Comparison of ENCODE assay signal across 8 cellular contexts in genomic region chr12:114668151-114668891, GRCh38. TPM values are rescaled to one million over a fixed set of nuclear protein-coding genes. Genes with fewer than 3 reads are reported as not detected.
A peak's percentile ranks its signal among the peaks of the same experiment; 100 is the strongest.
DNase-seq lines count a peak whose midpoint lies in the region; ATAC-seq lines count a peak whose summit lies in the region.

No MANE protein-coding gene starts in this region.

- H3K4me1 Mint-ChIP-seq in activated CD4-positive, alpha-beta memory T cell treated with anti-CD3 and anti-CD28 coated beads for 36 hours (ENCODE audit: low read depth) = peaks cover 5% of the 10 kb centered on the region
- H3K4me1 Mint-ChIP-seq in activated CD4-positive, alpha-beta memory T cell treated with anti-CD3 and anti-CD28 coated beads, Interleukin-2, amount 10 ng/mL, durations not matched to agents 7 days and 5 days = peaks cover 2% of the 10 kb centered on the region

- H3K27me3 Mint-ChIP-seq in activated CD4-positive, alpha-beta memory T cell treated with anti-CD3 and anti-CD28 coated beads for 36 hours = peaks cover 73% of the 10 kb centered on the region
- peaks cover 80% of the 10 kb centered on the region for H3K27me3 Mint-ChIP-seq in activated CD4-positive, alpha-beta memory T cell treated with anti-CD3 and anti-CD28 coated beads, Interleukin-2, amount 10 ng/mL, durations not matched to agents 7 days and 5 days

- no peak overlapping the region for H3K4me3 Mint-ChIP-seq in activated CD4-positive, alpha-beta memory T cell treated with anti-CD3 and anti-CD28 coated beads for 36 hours
- H3K4me3 Mint-ChIP-seq in activated CD4-positive, alpha-beta memory T cell treated with anti-CD3 and anti-CD28 coated beads, Interleukin-2, amount 10 ng/mL, durations not matched to agents 7 days and 5 days = no peak overlapping the region

- no peaks in the 10 kb centered on the region for H3K9me3 Mint-ChIP-seq in activated CD4-positive, alpha-beta memory T cell treated with anti-CD3 and anti-CD28 coated beads for 36 hours
- no peaks in the 10 kb centered on the region for H3K9me3 Mint-ChIP-seq in activated CD4-positive, alpha-beta memory T cell treated with anti-CD3 and anti-CD28 coated beads, Interleukin-2, amount 10 ng/mL, durations not matched to agents 7 days and 5 days

- CTCF ChIA-PET in activated CD4-positive, alpha-beta memory T cell treated with anti-CD3 and anti-CD28 coated beads for 36 hours (lab: Charles Lee) = interaction anchor here (0.6 kb wide), 2 partner anchors 31 to 63 kb away, joined by 3 to 5 read pairs; no protein-coding TSS in a partner anchor
- CTCF ChIA-PET in activated CD4-positive, alpha-beta memory T cell treated with anti-CD3 and anti-CD28 coated beads, Interleukin-2, amount 10 ng/mL, durations not matched to agents 7 days and 5 days (lab: Charles Lee) = interaction anchor here (0.7 kb wide), 1 partner anchor 565 kb away, joined by 3 read pairs; no protein-coding TSS in a partner anchor

- ATAC-seq in GM21786 (IDR thresholded peaks at IDR 0.05; ENCODE audit: unreplicated experiment) = no peak

- H3K36me3 Mint-ChIP-seq in activated CD4-positive, alpha-beta memory T cell treated with anti-CD3 and anti-CD28 coated beads for 36 hours = no peaks in the 10 kb centered on the region
- no peaks in the 10 kb centered on the region for H3K36me3 Mint-ChIP-seq in activated CD4-positive, alpha-beta memory T cell treated with anti-CD3 and anti-CD28 coated beads, Interleukin-2, amount 10 ng/mL, durations not matched to agents 7 days and 5 days (ENCODE audit: low read depth)

- POLR2A ChIA-PET in activated CD4-positive, alpha-beta memory T cell treated with anti-CD3 and anti-CD28 coated beads for 36 hours (lab: Charles Lee) = no interaction called here
- POLR2A ChIA-PET in activated CD4-positive, alpha-beta memory T cell treated with anti-CD3 and anti-CD28 coated beads, Interleukin-2, amount 10 ng/mL, durations not matched to agents 7 days and 5 days (lab: Charles Lee) = no interaction called here

- intact Hi-C loops in activated CD4-positive, alpha-beta memory T cell treated with anti-CD3 and anti-CD28 coated beads for 36 hours (cut with micrococcal nuclease) = loop anchor here (5.0 to 10.0 kb wide), 4 partner anchors 224 to 1194 kb away; partner anchors contain the start of genes LHX5 and TBX5

- H3K27ac Mint-ChIP-seq in activated CD4-positive, alpha-beta memory T cell treated with anti-CD3 and anti-CD28 coated beads for 36 hours = no peak overlapping the region
- H3K27ac Mint-ChIP-seq in activated CD4-positive, alpha-beta memory T cell treated with anti-CD3 and anti-CD28 coated beads, Interleukin-2, amount 10 ng/mL, durations not matched to agents 7 days and 5 days = no peak overlapping the region

- DNase-seq in activated CD4-positive, alpha-beta memory T cell treated with anti-CD3 and anti-CD28 coated beads for 36 hours = peak; percentile 53
- no peak for DNase-seq in activated CD4-positive, alpha-beta memory T cell treated with anti-CD3 and anti-CD28 coated beads, Interleukin-2, amount 10 ng/mL, durations not matched to agents 7 days and 5 days
- peak; percentile 95 for DNase-seq in NCI-H1105 treated with DMSO at 0.1 percent for 48 hours (lab: John Stamatoyannopoulos, UW)
- peak in 35 of 56 donors; percentile 1 to 66 (median 12) for DNase-seq in amygdala (lab: John Stamatoyannopoulos, UW)
- peak; percentile 90 for DNase-seq in hepatic stellate cell (ENCODE audit: low spot score)
- DNase-seq in retina = peak; percentile 91
- no peak for DNase-seq in NCI-H2081 (lab: John Stamatoyannopoulos, UW)

RNA-seq across cellular contexts. Expression of gene TBX3, which starts 15.7 kb away (rescaled TPM):
- total RNA-seq in activated CD4-positive, alpha-beta memory T cell treated with anti-CD3 and anti-CD28 coated beads for 36 hours = not detected
- total RNA-seq in activated CD4-positive, alpha-beta memory T cell treated with anti-CD3 and anti-CD28 coated beads, Interleukin-2, amount 10 ng/mL, durations not matched to agents 7 days and 5 days = not detected

Comparison
In these comparisons a context has a peak if more than half of its experiments do, and no peak if none do; other contexts are left out.
1. DNase-seq: peak in activated CD4-positive, alpha-beta memory T cell treated with anti-CD3 and anti-CD28 coated beads for 36 hours (single experiment), NCI-H1105 treated with DMSO at 0.1 percent for 48 hours (single experiment), amygdala (35 of 56), hepatic stellate cell (single experiment) and retina (single experiment); none in activated CD4-positive, alpha-beta memory T cell treated with anti-CD3 and anti-CD28 coated beads, Interleukin-2, amount 10 ng/mL, durations not matched to agents 7 days and 5 days (single experiment) and NCI-H2081 (0 of 2).